14 cellular contexts compared by ENCODE assay signal in genomic region chr15:92394327-92395175, GRCh38. TPM values are rescaled to one million over a fixed set of nuclear protein-coding genes. Genes with fewer than 3 reads are reported as not detected.
DNase-seq lines count a peak whose midpoint lies in the region; ATAC-seq and TF ChIP-seq lines count a peak whose summit lies in the region.
"Had no signal": no experiment of that assay in that cellular context is flagged by ENCODE, and none has a peak within 500 bp of the region (broad histone marks: within the 10 kb centered on the region; RNA-seq: fewer than 3 reads in every experiment).

No MANE protein-coding gene starts in this region.

- no peaks in the 10 kb centered on the region for H4K20me1 ChIP-seq in Loucy (ENCODE audit: insufficient read depth, low read length, poor library complexity, severe bottlenecking)

- H3K4me3 ChIP-seq in AG04449 (ENCODE audit: low read depth, low read length) (peak overlapping the region; percentile 57), Loucy (ENCODE audit: low read length, poor library complexity, severe bottlenecking) (peak overlapping the region; percentile 64), dorsolateral prefrontal cortex (peak overlapping the region in 57 of 59 donors; percentile 4 to 64 (median 46)), aorta (ENCODE audit: low read length in 2 of 2) (no peak overlapping the region)

- ATAC-seq in aorta (ENCODE audit: low FRiP score) = no peak
- ATAC-seq in GM19395 (IDR thresholded peaks at IDR 0.05; ENCODE audit: unreplicated experiment) = no peak
- ATAC-seq: stimulated activated naive B cell treated with anti-CD40 and anti-IgM and Interleukin-4, amounts not matched to agents 10 μg/mL and 1 μg/mL and 100 μg/mL, for 72 hours had no signal

- H3K9me2 ChIP-seq in Loucy (replicated peaks; ENCODE audit: low read depth, low read length) = no peaks in the 10 kb centered on the region

- H3K4me3 Mint-ChIP-seq in mesothelial cell of epicardium = peak overlapping the region; percentile 93
- H3K4me3 Mint-ChIP-seq: stimulated activated naive B cell treated with anti-CD40 and anti-IgM and Interleukin-4, amounts not matched to agents 10 μg/mL and 1 μg/mL and 100 μg/mL, for 72 hours had no signal

- WGBS in aorta, 2 donors = 0 to 1% methylated on average over 72 to 82 of the region's 82 CpGs

- H3K36me3 ChIP-seq in Loucy (ENCODE audit: insufficient read depth, low read length) (no peaks in the 10 kb centered on the region), aorta (ENCODE audit: control insufficient read depth in 1 of 2, insufficient read depth in 2 of 2, low read length in 1 of 2) (no peaks in the 10 kb centered on the region)

- POLR2A ChIA-PET in AG04449 (lab: Yijun Ruan, JAX) = no interaction called here

- no peaks in the 10 kb centered on the region for H3F3A ChIP-seq in Loucy (ENCODE audit: low read depth)

- TF ChIP-seq CTCF in AG04449 (IDR thresholded peaks at IDR 0.05; ENCODE audit: insufficient read depth, low read length, missing control alignments) (no peak), Loucy (conservative IDR thresholded peaks at IDR 0.05; ENCODE audit: low read length) (no peak), dorsolateral prefrontal cortex (IDR thresholded peaks at IDR 0.05 in 54 of 56, conservative IDR thresholded peaks at IDR 0.05 in 2 of 56; ENCODE audit: low read depth in 1 of 56, partially characterized antibody in 56 of 56) (no peak), mesothelial cell of epicardium (IDR thresholded peaks at IDR 0.05; ENCODE audit: unreplicated experiment) (no peak)

- H3K27me3 Mint-ChIP-seq in mesothelial cell of epicardium (ENCODE audit: low read depth) = peaks cover 93% of the 10 kb centered on the region

- peaks cover 3% of the 10 kb centered on the region for H3K36me3 Mint-ChIP-seq in mesothelial cell of epicardium
- H3K36me3 Mint-ChIP-seq: CD4-positive, alpha-beta memory T cell had no signal

- H2AFZ ChIP-seq in Loucy (ENCODE audit: low read length) = peak overlapping the region; percentile 10; the same call in 1 of the 2 replicates

- CTCF ChIA-PET in AG04449 (lab: Yijun Ruan, JAX) = interaction anchor here (1.1 to 4.8 kb wide), 3 partner anchors 11 to 321 kb away, joined by 3 to 52 read pairs (median 4); no protein-coding TSS in a partner anchor

- no peaks in the 10 kb centered on the region for H3K79me2 ChIP-seq in Loucy (ENCODE audit: insufficient read depth, low read length)

- H3K27me3 ChIP-seq in Loucy (ENCODE audit: insufficient read depth, low read length, poor library complexity, severe bottlenecking) (peaks cover 30% of the 10 kb centered on the region), dorsolateral prefrontal cortex (peaks cover 0 to 94% (median 59%) of the 10 kb centered on the region in 45 donors), aorta (ENCODE audit: control insufficient read depth in 1 of 2, insufficient read depth in 2 of 2, low read length in 1 of 2) (no peaks in the 10 kb centered on the region)

- H3K4me2 ChIP-seq in Loucy (ENCODE audit: low read depth, low read length, poor library complexity, severe bottlenecking) = peak overlapping the region; percentile 50

- H3K9me3 ChIP-seq in Loucy (ENCODE audit: insufficient read depth, low read depth, low read length) = no peaks in the 10 kb centered on the region
- no peaks in the 10 kb centered on the region for H3K9me3 ChIP-seq in aorta (ENCODE audit: control insufficient read depth, low read length)

- intact Hi-C loops in dorsolateral prefrontal cortex (cut with DNase I) = no loop called here
- intact Hi-C loops in aorta (cut with DNase I) = no loop called here

- H3K4me1 ChIP-seq in Loucy (ENCODE audit: insufficient read depth, low read length, poor library complexity, severe bottlenecking) = no peaks in the 10 kb centered on the region
- H3K4me1 ChIP-seq in aorta (ENCODE audit: control insufficient read depth in 1 of 2, insufficient read depth in 2 of 2, low read length in 2 of 2) = no peaks in the 10 kb centered on the region

- H3K9ac ChIP-seq in Loucy (ENCODE audit: low read depth, low read length, poor library complexity, severe bottlenecking) = peak overlapping the region; percentile 38

- H3K27ac ChIP-seq in dorsolateral prefrontal cortex = no peak overlapping the region
- no peak overlapping the region for H3K27ac ChIP-seq in aorta (ENCODE audit: low read depth in 1 of 2, low read length in 2 of 2)

- H3K9me3 Mint-ChIP-seq in mesothelial cell of epicardium = peaks cover 5% of the 10 kb centered on the region
- H3K9me3 Mint-ChIP-seq: stimulated activated naive B cell treated with anti-CD40 and anti-IgM and Interleukin-4, amounts not matched to agents 10 μg/mL and 1 μg/mL and 100 μg/mL, for 72 hours had no signal

- peaks cover 17% of the 10 kb centered on the region for H3K4me1 Mint-ChIP-seq in mesothelial cell of epicardium

- DNase-seq in AG04449 (ENCODE audit: low read depth, low spot score) = no peak
- no peak for DNase-seq in dorsolateral prefrontal cortex
- DNase-seq in mesothelial cell of epicardium (ENCODE audit: low spot score in 2 of 2, unreplicated experiment in 2 of 2) = peak in 1 of 2 experiments; percentile 45
- DNase-seq in aorta = no peak
- DNase-seq in ureter (ENCODE audit: low spot score) = no peak
- no peak for DNase-seq in activated naive CD4-positive, alpha-beta T cell treated with Interleukin-2 at 50 U/mL for 16 hours
- DNase-seq: activated CD4-positive, alpha-beta T cell treated with anti-CD3 and anti-CD28 coated beads for 4 hours; CD4-positive, alpha-beta memory T cell; stimulated activated naive B cell treated with anti-CD40 and anti-IgM and Interleukin-4, amounts not matched to agents 10 μg/mL and 1 μg/mL and 100 μg/mL, for 72 hours had no signal

- no peak overlapping the region for H3K27ac Mint-ChIP-seq in mesothelial cell of epicardium
- H3K27ac Mint-ChIP-seq: CD4-positive, alpha-beta memory T cell; stimulated activated naive B cell treated with anti-CD40 and anti-IgM and Interleukin-4, amounts not matched to agents 10 μg/mL and 1 μg/mL and 100 μg/mL, for 72 hours had no signal

RNA-seq across cellular contexts. Expression of gene ST8SIA2, which starts 0.9 kb away (rescaled TPM):
- 1 to 10 TPM in 1 of 120 experiments, under 1 TPM in 80, not detected in 39; 0.07 to 1.1 (median 0.30) TPM for total RNA-seq in dorsolateral prefrontal cortex
- total RNA-seq in mesothelial cell of epicardium = 10.8 to 12.1 TPM (median 11.6 TPM) in 3 replicates
- not detected for total RNA-seq in aorta
- polyA plus RNA-seq in aorta = under 1 TPM in 1 of 2 donors, not detected in 1; 0.05 TPM
- total RNA-seq in ureter = not detected
- total RNA-seq: CD4-positive, alpha-beta memory T cell; glomerular endothelial cell; HT-29; posterior vena cava had no signal
- polyA plus RNA-seq: CD4-positive, alpha-beta memory T cell had no signal

Comparison
In these comparisons a context has a peak if more than half of its experiments do, and no peak if none do; other contexts are left out.
1. H3K4me3 ChIP-seq: peak in AG04449 (single experiment), Loucy (single experiment) and dorsolateral prefrontal cortex (57 of 59); none in aorta (0 of 2).